24 cellular contexts compared by ENCODE assay signal in genomic region chr14:38524636-38525403, GRCh38.
DNase-seq lines count a peak whose midpoint lies in the region; ATAC-seq, FAIRE-seq and TF ChIP-seq lines count a peak whose summit lies in the region.
"Had no signal": no experiment of that assay in that cellular context is flagged by ENCODE, and none has a peak within 500 bp of the region (broad histone marks: within the 10 kb centered on the region; RNA-seq: fewer than 3 reads in every experiment).

No MANE protein-coding gene starts in this region.

- H3K4me3 Mint-ChIP-seq in WTC11: peak overlapping the region; percentile 39
- H3K4me3 Mint-ChIP-seq: B cell, CD14-positive monocyte had no signal

- intact Hi-C loops in HepG2 (cut with micrococcal nuclease; ENCODE audit: unreplicated experiment) (no loop called here), right lobe of liver (cut with DNase I) (no loop called here)

- H3K4me3 ChIP-seq in HepG2 (replicated peaks in 1 of 3; ENCODE audit: insufficient read depth in 1 of 3, low read depth in 2 of 3, low read length in 3 of 3) (no peak overlapping the region), right lobe of liver (no peak overlapping the region), iPS-20b (ENCODE audit: low read length) (peak overlapping the region; percentile 29; the same call in 1 of the 2 replicates)
- H3K4me3 ChIP-seq: MG63 had no signal

- H2AFZ ChIP-seq in HepG2 (ENCODE audit: low read length): no peak overlapping the region

- no peak for FAIRE-seq in HepG2 (lab: Jason Lieb, UNC)
- FAIRE-seq: H54 had no signal

- H3K27ac Mint-ChIP-seq in WTC11: peak overlapping the region; percentile 90
- H3K27ac Mint-ChIP-seq: B cell, CD14-positive monocyte had no signal

- no peaks in the 10 kb centered on the region for H4K20me1 ChIP-seq in HepG2 (ENCODE audit: insufficient read depth, low read length)

- no peak for ATAC-seq in HepG2
- ATAC-seq in right lobe of liver: no peak
- ATAC-seq in WTC11: peak; percentile 26; the same call in 1 of the 2 replicates
- ATAC-seq in HG03520 (IDR thresholded peaks at IDR 0.05; ENCODE audit: unreplicated experiment): no peak
- ATAC-seq: Panc1 had no signal

- no peaks in the 10 kb centered on the region for H3K27me3 Mint-ChIP-seq in WTC11 (ENCODE audit: low read depth)
- H3K27me3 Mint-ChIP-seq: B cell had no signal

- in situ Hi-C loops in HepG2 (cut with HindIII; ENCODE audit: extremely low pct_ligation_motif_present, low pct_unique_long_range_greater_than_20kb): no loop called here

- BruUV-seq in HepG2 (replicated peaks; lab: Mats Ljungman, UMichigan): no TSS peak

- CTCF ChIA-PET in HepG2 (lab: Yijun Ruan, JAX; ENCODE audit: low intra/inter-chr PET ratio, low total read pairs) (no interaction called here), WTC11 (lab: Charles Lee) (interaction anchor here (1.0 kb wide), 1 partner anchor 276 kb away, joined by 3 read pairs; no protein-coding TSS in a partner anchor)

- no peak for TF ChIP-seq EP300 in HepG2 (IDR thresholded peaks at IDR 0.05; ENCODE audit: low read depth in 2 of 2, low read length in 2 of 2)
- TF ChIP-seq EP300 in HepG2 (CRISPR knock-in tag; IDR thresholded peaks at IDR 0.05; ENCODE audit: borderline replicate concordance): no peak

- no peak for TF ChIP-seq RAD21 in HepG2 (CRISPR knock-in tag; IDR thresholded peaks at IDR 0.05)

- POLR2A ChIA-PET in HepG2 (lab: Yijun Ruan, JAX): no interaction called here
- POLR2A ChIA-PET in WTC11 (lab: Charles Lee): no interaction called here

- no peak for TF ChIP-seq CTCF in HepG2 (CRISPR knock-in tag; IDR thresholded peaks at IDR 0.05)
- TF ChIP-seq CTCF in right lobe of liver (IDR thresholded peaks at IDR 0.05): no peak
- no peak for TF ChIP-seq CTCF in WTC11 (IDR thresholded peaks at IDR 0.05)

- H3K4me1 Mint-ChIP-seq in WTC11: peaks cover 50% of the 10 kb centered on the region
- H3K4me1 Mint-ChIP-seq: B cell, CD14-positive monocyte had no signal

- H3K27me3 ChIP-seq in HepG2 (ENCODE audit: control insufficient read depth in 1 of 2, insufficient read depth in 2 of 2, low read length in 2 of 2) (no peaks in the 10 kb centered on the region), right lobe of liver (no peaks in the 10 kb centered on the region), iPS-20b (ENCODE audit: insufficient read depth, low read length) (no peaks in the 10 kb centered on the region)
- H3K27me3 ChIP-seq: MG63 had no signal

- WGBS in HepG2 (ENCODE audit: low lambda C conversion rate): 0% methylated on average over 1 of the region's 1 CpG
- 84% methylated on average over 1 of the region's 1 CpG for WGBS in right lobe of liver (ENCODE audit: insufficient coverage, low coverage, low lambda C conversion rate, missing lambda C conversion rate)

- H3K36me3 ChIP-seq in HepG2 (replicated peaks in 1 of 2; ENCODE audit: control insufficient read depth in 1 of 2, insufficient read depth in 2 of 2, low read length in 2 of 2): no peaks in the 10 kb centered on the region
- H3K36me3 ChIP-seq in right lobe of liver: no peaks in the 10 kb centered on the region
- H3K36me3 ChIP-seq in iPS-20b (ENCODE audit: insufficient read depth, low read depth, low read length): no peaks in the 10 kb centered on the region
- H3K36me3 ChIP-seq: MG63 had no signal

- TF ChIP-seq POLR2A in HepG2 (IDR thresholded peaks at IDR 0.05; ENCODE audit: insufficient read depth in 1 of 2, low read depth in 2 of 2, low read length in 2 of 2): no peak
- TF ChIP-seq POLR2A in right lobe of liver (IDR thresholded peaks at IDR 0.05): no peak

- H3K4me1 ChIP-seq in HepG2 (ENCODE audit: insufficient read depth, low read length): no peaks in the 10 kb centered on the region
- peaks cover 0 to 18% (median 6%) of the 10 kb centered on the region in 4 donors for H3K4me1 ChIP-seq in right lobe of liver
- peaks cover 20% of the 10 kb centered on the region; the same call in 1 of the 2 replicates for H3K4me1 ChIP-seq in iPS-20b (ENCODE audit: insufficient read depth, low read length)

- H3K9me3 ChIP-seq in HepG2 (ENCODE audit: low read length) (peaks cover 5% of the 10 kb centered on the region; the same call in 1 of the 2 replicates), right lobe of liver (no peaks in the 10 kb centered on the region), iPS-20b (ENCODE audit: insufficient read depth, low read depth, low read length) (no peaks in the 10 kb centered on the region)
- H3K9me3 ChIP-seq: MG63, SK-N-SH had no signal

- DNase-seq in HepG2 (ENCODE audit: low spot score): no peak
- no peak for DNase-seq in right lobe of liver
- no peak for DNase-seq in WTC11 (ENCODE audit: low spot score)
- no peak for DNase-seq in cerebellum (ENCODE audit: low spot score)
- DNase-seq in DMS114 treated with DMSO at 0.1 percent for 48 hours (lab: John Stamatoyannopoulos, UW; ENCODE audit: unreplicated experiment): no peak
- DNase-seq: DMS53; GDM1; MG63; NCI-H1417 treated with DMSO at 0.1 percent for 48 hours; NCI-H187; NCI-H2107; NCI-H226; NCI-H510A treated with DMSO at 0.1 percent for 48 hours; NCI-H774; NK-92 treated with Interleukin-12 subunit alpha and Interleukin-12 subunit beta, amount 100 ng/mL, for 24 hours; SIG-M5; SK-N-SH had no signal

- H3K27ac ChIP-seq in HepG2 (ENCODE audit: extremely low read length, insufficient read depth, low read length) (no peak overlapping the region), right lobe of liver (no peak overlapping the region), iPS-20b (ENCODE audit: low read length) (no peak overlapping the region)
- H3K27ac ChIP-seq: HL-60 had no signal

- H3K9ac ChIP-seq in HepG2 (ENCODE audit: insufficient read depth, low read depth, low read length): no peak overlapping the region
- peak overlapping the region; percentile 48; the same call in 1 of the 2 replicates for H3K9ac ChIP-seq in iPS-20b (ENCODE audit: low read depth, low read length)
- H3K9ac ChIP-seq: SK-N-SH had no signal

- peaks cover 9% of the 10 kb centered on the region; the same call in 1 of the 2 replicates for H3K9me3 Mint-ChIP-seq in WTC11

- H3K36me3 Mint-ChIP-seq in WTC11: no peaks in the 10 kb centered on the region
- H3K36me3 Mint-ChIP-seq: CD14-positive monocyte had no signal

- H3K79me2 ChIP-seq in HepG2 (ENCODE audit: insufficient read depth, low read length): no peaks in the 10 kb centered on the region

- H3K4me2 ChIP-seq in HepG2 (ENCODE audit: low read depth, low read length): no peak overlapping the region
- H3K4me2 ChIP-seq: SK-N-SH had no signal

TF ChIP-seq in HepG2, 621 proteins besides CTCF, POLR2A, EP300 and RAD21 (continues in another document):
- TF ChIP-seq MAFK (conservative IDR thresholded peaks at IDR 0.05 in 1 of 2, IDR thresholded peaks at IDR 0.05 in 1 of 2; ENCODE audit: low read length in 2 of 2): peak; percentile 100
- peak; percentile 42; the same call in 1 of the 2 replicates for TF ChIP-seq NFE2L2 (IDR thresholded peaks at IDR 0.05; ENCODE audit: low read length)
- TF ChIP-seq ZNF260 (CRISPR knock-in tag; IDR thresholded peaks at IDR 0.05; ENCODE audit: borderline replicate concordance, low read depth): no peak
- no peak for TF ChIP-seq HMGA1 (CRISPR knock-in tag; conservative IDR thresholded peaks at IDR 0.05)
- TF ChIP-seq, protein P1, sequence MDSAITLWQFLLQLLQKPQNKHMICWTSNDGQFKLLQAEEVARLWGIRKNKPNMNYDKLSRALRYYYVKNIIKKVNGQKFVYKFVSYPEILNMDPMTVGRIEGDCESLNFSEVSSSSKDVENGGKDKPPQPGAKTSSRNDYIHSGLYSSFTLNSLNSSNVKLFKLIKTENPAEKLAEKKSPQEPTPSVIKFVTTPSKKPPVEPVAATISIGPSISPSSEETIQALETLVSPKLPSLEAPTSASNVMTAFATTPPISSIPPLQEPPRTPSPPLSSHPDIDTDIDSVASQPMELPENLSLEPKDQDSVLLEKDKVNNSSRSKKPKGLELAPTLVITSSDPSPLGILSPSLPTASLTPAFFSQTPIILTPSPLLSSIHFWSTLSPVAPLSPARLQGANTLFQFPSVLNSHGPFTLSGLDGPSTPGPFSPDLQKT (CRISPR knock-in tag; IDR thresholded peaks at IDR 0.05; ENCODE audit: borderline replicate concordance): no peak
- TF ChIP-seq YEATS2 (CRISPR knock-in tag; IDR thresholded peaks at IDR 0.05; ENCODE audit: borderline replicate concordance): no peak
- TF ChIP-seq PCBP1 (IDR thresholded peaks at IDR 0.05; ENCODE audit: borderline replicate concordance, low read depth, low read length): no peak
- TF ChIP-seq ZNF83 (CRISPR knock-in tag; IDR thresholded peaks at IDR 0.05; ENCODE audit: borderline replicate concordance): no peak
- TF ChIP-seq MAFF (IDR thresholded peaks at IDR 0.05; ENCODE audit: low read depth, low read length): peak; percentile 100

TF ChIP-seq in WTC11, 78 proteins besides CTCF, POLR2A, EP300 and RAD21 (continues in another document):
- no peak for TF ChIP-seq PREB (CRISPR knock-in tag; IDR thresholded peaks at IDR 0.05; ENCODE audit: borderline replicate concordance)
- no peak for TF ChIP-seq KAT7 (CRISPR knock-in tag; IDR thresholded peaks at IDR 0.05; ENCODE audit: borderline replicate concordance)
- no peak for TF ChIP-seq GABPB1 (CRISPR knock-in tag; IDR thresholded peaks at IDR 0.05)
- TF ChIP-seq, protein P2, sequence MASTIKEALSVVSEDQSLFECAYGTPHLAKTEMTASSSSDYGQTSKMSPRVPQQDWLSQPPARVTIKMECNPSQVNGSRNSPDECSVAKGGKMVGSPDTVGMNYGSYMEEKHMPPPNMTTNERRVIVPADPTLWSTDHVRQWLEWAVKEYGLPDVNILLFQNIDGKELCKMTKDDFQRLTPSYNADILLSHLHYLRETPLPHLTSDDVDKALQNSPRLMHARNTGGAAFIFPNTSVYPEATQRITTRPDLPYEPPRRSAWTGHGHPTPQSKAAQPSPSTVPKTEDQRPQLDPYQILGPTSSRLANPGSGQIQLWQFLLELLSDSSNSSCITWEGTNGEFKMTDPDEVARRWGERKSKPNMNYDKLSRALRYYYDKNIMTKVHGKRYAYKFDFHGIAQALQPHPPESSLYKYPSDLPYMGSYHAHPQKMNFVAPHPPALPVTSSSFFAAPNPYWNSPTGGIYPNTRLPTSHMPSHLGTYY (CRISPR knock-in tag; IDR thresholded peaks at IDR 0.05): no peak
- TF ChIP-seq ZNF317 (CRISPR knock-in tag; IDR thresholded peaks at IDR 0.05; ENCODE audit: borderline replicate concordance, low read depth): no peak
- TF ChIP-seq SMAD4 (CRISPR knock-in tag; IDR thresholded peaks at IDR 0.05): no peak
- no peak for TF ChIP-seq TCF7 (CRISPR knock-in tag; IDR thresholded peaks at IDR 0.05; ENCODE audit: low read depth)
